In the genomic region with DNA sequence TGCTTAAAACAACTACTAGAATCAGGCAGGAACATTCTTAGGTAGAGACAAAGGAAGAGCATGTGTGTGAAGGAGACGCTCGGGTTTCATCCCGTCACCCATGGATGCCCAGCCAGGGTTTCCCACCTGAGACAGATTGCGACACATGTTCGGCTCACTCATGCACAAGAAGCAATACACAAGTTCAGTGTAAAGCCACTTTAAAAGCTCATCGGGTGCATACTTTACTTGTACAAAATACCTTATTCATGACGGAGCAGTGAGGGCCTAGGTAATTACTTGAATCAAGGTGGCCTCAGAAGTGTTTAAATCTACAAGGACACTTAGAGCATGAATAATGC, we compare ENCODE assay signal across 15 cellular contexts. TPM values are rescaled to one million over a fixed set of nuclear protein-coding genes. Genes with fewer than 3 reads are reported as not detected.
DNase-seq lines count a peak whose midpoint lies in the region; ATAC-seq and TF ChIP-seq lines count a peak whose summit lies in the region.
"Had no signal": no experiment of that assay in that cellular context is flagged by ENCODE, and none has a peak within 500 bp of the region (broad histone marks: within the 10 kb centered on the region; RNA-seq: fewer than 3 reads in every experiment).

No MANE protein-coding gene starts in this region.

- H3K36me3 ChIP-seq in thoracic aorta, result no peaks in the 10 kb centered on the region

- peak; percentile 95 for DNase-seq in NCI-H2171 (lab: John Stamatoyannopoulos, UW)
- DNase-seq in NCI-H2171 treated with DMSO at 0.1 percent for 48 hours (lab: John Stamatoyannopoulos, UW), result no peak
- DNase-seq in astrocyte of the hippocampus (ENCODE audit: low read depth, low spot score), result peak; percentile 46
- no peak for DNase-seq in thoracic aorta (ENCODE audit: low spot score)
- DNase-seq in HPDE6-E6E7 (ENCODE audit: extremely low spot score), result no peak
- DNase-seq in GM19238 (ENCODE audit: insufficient read length, low spot score), result no peak
- DNase-seq: activated T-cell treated with anti-CD3 and anti-CD28 coated beads, Interleukin-2, amount 50 U/mL, for 24 hours; anterior cingulate cortex; DMS153; hippocampal formation; NCI-H1105; testis had no signal

- no peak for ATAC-seq in thoracic aorta (ENCODE audit: insufficient number of reproducible peaks, low FRiP score, low read depth)
- no peak for ATAC-seq in HG03196 (IDR thresholded peaks at IDR 0.05; ENCODE audit: unreplicated experiment)
- ATAC-seq: activated CD4-positive, CD25-positive, alpha-beta regulatory T cell treated with anti-CD3 and anti-CD28 coated beads, Interleukin-2, amount 50 U/mL, for 24 hours had no signal

- peak overlapping the region; percentile 37 for H3K4me3 ChIP-seq in thoracic aorta
- H3K4me3 ChIP-seq: testis had no signal

- H3K27me3 ChIP-seq in layer of hippocampus (ENCODE audit: control insufficient read depth, insufficient read depth, low read length), result no peaks in the 10 kb centered on the region
- H3K27me3 ChIP-seq in thoracic aorta (replicated peaks; ENCODE audit: insufficient read depth), result no peaks in the 10 kb centered on the region
- H3K27me3 ChIP-seq: testis had no signal

- TF ChIP-seq CTCF in thoracic aorta (IDR thresholded peaks at IDR 0.05), result no peak

- H3K9me3 ChIP-seq in thoracic aorta, result no peaks in the 10 kb centered on the region
- H3K9me3 ChIP-seq: testis had no signal

- peak overlapping the region; percentile 31 for H3K27ac ChIP-seq in layer of hippocampus (ENCODE audit: low read depth, low read length)
- no peak overlapping the region for H3K27ac ChIP-seq in thoracic aorta
- H3K27ac ChIP-seq: testis had no signal

- H3K4me1 ChIP-seq in thoracic aorta (ENCODE audit: control insufficient read depth in 1 of 2, low read depth in 2 of 2), result peaks cover 35 to 73% of the 10 kb centered on the region in 2 donors

RNA-seq across cellular contexts. Expression of gene ZEB2, which starts 42.0 kb away (rescaled TPM):
- 100 to 1,000 TPM; 122 to 190 TPM for total RNA-seq in thoracic aorta

Comparison
In these comparisons a context has a peak if more than half of its experiments do, and no peak if none do; other contexts are left out.
1. DNase-seq: peak in NCI-H2171 (single experiment) and astrocyte of the hippocampus (single experiment); none in NCI-H2171 treated with DMSO at 0.1 percent for 48 hours (single experiment), thoracic aorta (single experiment), HPDE6-E6E7 (single experiment) and GM19238 (single experiment).